9 cellular contexts compared by ENCODE assay signal in the genomic region with DNA sequence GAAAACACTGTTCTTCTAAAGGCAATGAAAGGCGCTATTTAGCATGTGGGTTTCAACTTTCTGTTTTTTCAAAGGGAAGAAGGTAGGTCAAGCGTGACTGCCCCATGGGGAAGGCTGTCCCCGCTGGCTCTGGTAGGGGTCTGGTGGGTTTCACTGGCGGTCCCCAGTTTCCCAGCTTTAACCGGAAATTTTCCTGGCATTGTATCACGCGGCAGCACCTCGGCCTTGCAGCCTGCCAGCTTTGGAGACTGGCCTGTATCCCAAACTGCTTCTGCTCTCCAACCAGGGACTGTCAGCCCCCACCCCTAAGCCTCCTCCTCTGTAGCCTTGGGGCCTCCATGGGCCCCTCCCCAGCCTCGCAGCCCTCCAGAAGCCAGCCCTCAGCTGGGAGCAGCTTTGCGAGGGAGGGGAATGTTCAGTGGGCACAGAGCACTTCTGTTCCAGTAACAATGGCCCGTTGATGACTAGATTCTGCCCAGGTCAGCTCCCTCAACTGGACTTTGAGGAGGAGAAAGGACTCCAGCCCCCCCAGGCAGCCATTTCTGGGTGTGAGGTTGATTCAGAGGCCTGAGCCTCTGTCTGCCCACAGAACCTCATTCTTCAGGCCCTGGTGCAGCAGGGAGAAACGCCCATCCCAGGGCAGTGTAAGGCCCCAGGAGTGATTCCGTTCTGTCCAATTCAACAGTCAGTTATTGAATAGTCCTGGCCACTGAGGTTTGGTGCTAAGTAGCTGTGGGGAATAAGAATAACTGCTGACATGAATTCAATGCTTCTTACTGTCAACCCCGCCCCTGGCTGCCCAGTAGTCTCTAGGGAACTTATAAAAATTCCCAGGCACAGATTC. TPM values are rescaled to one million over a fixed set of nuclear protein-coding genes. Genes with fewer than 3 reads are reported as not detected.
DNase-seq lines count a peak whose midpoint lies in the region; ATAC-seq and TF ChIP-seq lines count a peak whose summit lies in the region.
"Had no signal": no experiment of that assay in that cellular context is flagged by ENCODE, and none has a peak within 500 bp of the region (broad histone marks: within the 10 kb centered on the region; RNA-seq: fewer than 3 reads in every experiment).

No MANE protein-coding gene starts in this region.

- POLR2A ChIA-PET in activated CD8-positive, alpha-beta T cell treated with anti-CD3 and anti-CD28 coated beads, Interleukin-2, amount 10 ng/mL, durations not matched to agents 7 days and 5 days (lab: Charles Lee) = no interaction called here

- H3K27me3 Mint-ChIP-seq in endodermal cell (ENCODE audit: insufficient read depth) (no peaks in the 10 kb centered on the region), mesothelial cell of epicardium (ENCODE audit: low read depth) (no peaks in the 10 kb centered on the region)
- no peaks in the 10 kb centered on the region for H3K27me3 Mint-ChIP-seq in activated CD8-positive, alpha-beta T cell treated with anti-CD3 and anti-CD28 coated beads, Interleukin-2, amount 10 ng/mL, durations not matched to agents 7 days and 5 days (ENCODE audit: low read depth)

- H3K36me3 Mint-ChIP-seq in endodermal cell (ENCODE audit: low read depth) (peaks cover 2% of the 10 kb centered on the region), mesothelial cell of epicardium (peaks cover 8% of the 10 kb centered on the region)
- H3K36me3 Mint-ChIP-seq in activated CD8-positive, alpha-beta T cell treated with anti-CD3 and anti-CD28 coated beads, Interleukin-2, amount 10 ng/mL, durations not matched to agents 7 days and 5 days (ENCODE audit: low read depth) = no peaks in the 10 kb centered on the region

- DNase-seq in NT2/D1 (ENCODE audit: low read depth, low spot score) (no peak), endodermal cell (no peak), mesothelial cell of epicardium (ENCODE audit: low spot score in 2 of 2, unreplicated experiment in 2 of 2) (no peak), testis (peak; percentile 89), COLO668 (lab: John Stamatoyannopoulos, UW; ENCODE audit: unreplicated experiment) (no peak)
- DNase-seq in activated CD8-positive, alpha-beta T cell treated with anti-CD3 and anti-CD28 coated beads, Interleukin-2, amount 10 ng/mL, durations not matched to agents 7 days and 5 days = no peak
- no peak for DNase-seq in activated CD4-positive, CD25-positive, alpha-beta regulatory T cell treated with anti-CD3 and anti-CD28 coated beads, Interleukin-2, amount 50 U/mL, for 72 hours

- peak overlapping the region; percentile 84 for H3K27ac ChIP-seq in endodermal cell (ENCODE audit: low read depth, low read length)
- peak overlapping the region; percentile 73 to 77 for H3K27ac ChIP-seq in testis
- H3K27ac ChIP-seq: epithelial cell of prostate had no signal

- no peak overlapping the region for H3K4me3 Mint-ChIP-seq in endodermal cell
- H3K4me3 Mint-ChIP-seq in mesothelial cell of epicardium = no peak overlapping the region
- no peak overlapping the region for H3K4me3 Mint-ChIP-seq in activated CD8-positive, alpha-beta T cell treated with anti-CD3 and anti-CD28 coated beads, Interleukin-2, amount 10 ng/mL, durations not matched to agents 7 days and 5 days

- H3K4me1 ChIP-seq in NT2/D1 (ENCODE audit: insufficient read depth, insufficient read length) (peaks cover 4% of the 10 kb centered on the region), endodermal cell (ENCODE audit: control insufficient read depth, insufficient read depth, low read length) (peaks cover 2% of the 10 kb centered on the region), testis (peaks cover 97% of the 10 kb centered on the region)

- H3K9ac ChIP-seq in NT2/D1 (ENCODE audit: insufficient read length, low read depth) (peak overlapping the region; percentile 32), endodermal cell (ENCODE audit: extremely low read depth, low read length, poor library complexity, severe bottlenecking) (no peak overlapping the region)

- no peak for TF ChIP-seq POLR2A in testis (IDR thresholded peaks at IDR 0.05)

- CTCF ChIA-PET in activated CD8-positive, alpha-beta T cell treated with anti-CD3 and anti-CD28 coated beads, Interleukin-2, amount 10 ng/mL, durations not matched to agents 7 days and 5 days (lab: Charles Lee) = no interaction called here

- ATAC-seq in activated CD8-positive, alpha-beta T cell treated with anti-CD3 and anti-CD28 coated beads, Interleukin-2, amount 10 ng/mL, durations not matched to agents 7 days and 5 days = no peak
- ATAC-seq in GM21529 (IDR thresholded peaks at IDR 0.05; ENCODE audit: unreplicated experiment) = no peak

- H3K27me3 ChIP-seq in NT2/D1 (ENCODE audit: insufficient read depth, insufficient read length) = no peaks in the 10 kb centered on the region
- H3K27me3 ChIP-seq in endodermal cell (ENCODE audit: control insufficient read depth, insufficient read depth, low read length, poor library complexity, severe bottlenecking) = no peaks in the 10 kb centered on the region
- H3K27me3 ChIP-seq in testis = no peaks in the 10 kb centered on the region

- H3K36me3 ChIP-seq in NT2/D1 (ENCODE audit: insufficient read depth, insufficient read length, low read length) (peaks cover 5% of the 10 kb centered on the region), endodermal cell (ENCODE audit: control insufficient read depth, insufficient read depth, low read length) (no peaks in the 10 kb centered on the region), testis (ENCODE audit: low read depth, missing control alignments) (no peaks in the 10 kb centered on the region)

- H3K9me3 ChIP-seq in NT2/D1 (ENCODE audit: insufficient read depth, low read length) (no peaks in the 10 kb centered on the region), endodermal cell (ENCODE audit: control insufficient read depth, low read length) (no peaks in the 10 kb centered on the region), testis (no peaks in the 10 kb centered on the region)

- no peaks in the 10 kb centered on the region for H3K9me3 Mint-ChIP-seq in endodermal cell
- H3K9me3 Mint-ChIP-seq in mesothelial cell of epicardium = no peaks in the 10 kb centered on the region
- no peaks in the 10 kb centered on the region for H3K9me3 Mint-ChIP-seq in activated CD8-positive, alpha-beta T cell treated with anti-CD3 and anti-CD28 coated beads, Interleukin-2, amount 10 ng/mL, durations not matched to agents 7 days and 5 days (ENCODE audit: insufficient read depth)

- intact Hi-C loops in testis (cut with DNase I; ENCODE audit: low total_unique reads) = no loop called here

- TF ChIP-seq CTCF in endodermal cell (conservative IDR thresholded peaks at IDR 0.05) = no peak
- no peak for TF ChIP-seq CTCF in mesothelial cell of epicardium (IDR thresholded peaks at IDR 0.05; ENCODE audit: unreplicated experiment)
- no peak for TF ChIP-seq CTCF in testis (IDR thresholded peaks at IDR 0.05)

- H3K4me3 ChIP-seq in NT2/D1 (ENCODE audit: insufficient read length, low read depth) = no peak overlapping the region
- H3K4me3 ChIP-seq in endodermal cell (ENCODE audit: low read length) = no peak overlapping the region
- no peak overlapping the region for H3K4me3 ChIP-seq in testis

- peaks cover 15% of the 10 kb centered on the region for H3K4me1 Mint-ChIP-seq in endodermal cell
- peaks cover 72% of the 10 kb centered on the region for H3K4me1 Mint-ChIP-seq in mesothelial cell of epicardium
- H3K4me1 Mint-ChIP-seq in activated CD8-positive, alpha-beta T cell treated with anti-CD3 and anti-CD28 coated beads, Interleukin-2, amount 10 ng/mL, durations not matched to agents 7 days and 5 days (ENCODE audit: low read depth) = peaks cover 8% of the 10 kb centered on the region

- H3K27ac Mint-ChIP-seq in endodermal cell = no peak overlapping the region
- H3K27ac Mint-ChIP-seq in mesothelial cell of epicardium = peak overlapping the region; percentile 69
- H3K27ac Mint-ChIP-seq in activated CD8-positive, alpha-beta T cell treated with anti-CD3 and anti-CD28 coated beads, Interleukin-2, amount 10 ng/mL, durations not matched to agents 7 days and 5 days = no peak overlapping the region

- 80 to 84% methylated on average over 7 to 14 of the region's 14 CpGs for WGBS in endodermal cell (ENCODE audit: insufficient coverage in 1 of 2, insufficient read length in 1 of 2), 2 experiments
- 26 to 47% methylated on average over 14 of the region's 14 CpGs for WGBS in testis, 2 donors

RNA-seq across cellular contexts. Expression of gene CHST3, which starts 17.1 kb away (rescaled TPM):
- total RNA-seq in endodermal cell = 10 to 100 TPM; 12.9 to 40.8 TPM
- 12.8 TPM for polyA plus RNA-seq in endodermal cell (2013, experiment 1 of 2)
- polyA plus RNA-seq in endodermal cell (2013, experiment 2 of 2) = 11.8 TPM
- 26.2 to 27.6 TPM (median 26.3 TPM) in 3 replicates for total RNA-seq in mesothelial cell of epicardium
- total RNA-seq in testis = 100 to 1,000 TPM; 107 to 218 TPM
- polyA plus RNA-seq in testis (ENCODE audit: insufficient read depth, low read depth, low replicate concordance) = 55.3 TPM
- total RNA-seq in activated CD8-positive, alpha-beta T cell treated with anti-CD3 and anti-CD28 coated beads, Interleukin-2, amount 10 ng/mL, durations not matched to agents 7 days and 5 days = not detected

Comparison
In these comparisons a context has a peak if more than half of its experiments do, and no peak if none do; other contexts are left out.
1. RNA of gene CHST3, which starts 17.1 kb away (total RNA-seq): 107 to 218 TPM in testis, 12.9 to 40.8 TPM in endodermal cell and 26.2 to 27.6 TPM in mesothelial cell of epicardium; not detected in activated CD8-positive, alpha-beta T cell treated with anti-CD3 and anti-CD28 coated beads, Interleukin-2, amount 10 ng/mL, durations not matched to agents 7 days and 5 days; every median in the first group is over 10 times any median in the second.